Comparison of ENCODE assay signal across 19 cellular contexts in genomic region chr22:19052941-19053551, GRCh38.
A peak's percentile ranks its signal among the peaks of the same experiment; 100 is the strongest.
DNase-seq lines count a peak whose midpoint lies in the region; ATAC-seq, FAIRE-seq and TF ChIP-seq lines count a peak whose summit lies in the region.
"Had no signal": no experiment of that assay in that cellular context is flagged by ENCODE, and none has a peak within 500 bp of the region (broad histone marks: within the 10 kb centered on the region; RNA-seq: fewer than 3 reads in every experiment).

No MANE protein-coding gene starts in this region.

- no peaks in the 10 kb centered on the region for H3K27me3 Mint-ChIP-seq in CD4-positive, alpha-beta memory T cell
- H3K27me3 Mint-ChIP-seq in activated CD8-positive, alpha-beta T cell treated with anti-CD3 and anti-CD28 coated beads, Interleukin-2, amount 10 ng/mL, durations not matched to agents 7 days and 5 days (ENCODE audit: low read depth) = no peaks in the 10 kb centered on the region

- H3K4me3 ChIP-seq in CD4-positive, alpha-beta memory T cell (ENCODE audit: low read length in 2 of 2) = no peak overlapping the region
- no peak overlapping the region for H3K4me3 ChIP-seq in bronchial epithelial cell (ENCODE audit: low read depth, low read length)
- H3K4me3 ChIP-seq: BLaER1 treated with 17β-estradiol and CSF1 and Interleukin-3, amounts not matched to agents 10 nM and 100 nM; HAP-1; PC-9 had no signal

- no peak for TF ChIP-seq CTCF in bronchial epithelial cell (IDR thresholded peaks at IDR 0.05; ENCODE audit: insufficient read depth, low read length, severe bottlenecking)

- peaks cover 31 to 85% of the 10 kb centered on the region in 2 donors for H3K36me3 Mint-ChIP-seq in CD4-positive, alpha-beta memory T cell
- peaks cover 35% of the 10 kb centered on the region for H3K36me3 Mint-ChIP-seq in activated CD8-positive, alpha-beta T cell treated with anti-CD3 and anti-CD28 coated beads, Interleukin-2, amount 10 ng/mL, durations not matched to agents 7 days and 5 days (ENCODE audit: low read depth)

- FAIRE-seq in bronchial epithelial cell (lab: Jason Lieb, UNC) = peak; percentile 82

- no peaks in the 10 kb centered on the region for H3K9me3 ChIP-seq in CD4-positive, alpha-beta memory T cell (ENCODE audit: control insufficient read depth in 1 of 2, low read length in 2 of 2)
- H3K9me3 ChIP-seq: BLaER1 treated with 17β-estradiol and CSF1 and Interleukin-3, amounts not matched to agents 10 nM and 100 nM; HAP-1 had no signal

- intact Hi-C loops in CD4-positive, alpha-beta memory T cell (cut with micrococcal nuclease) = no loop called here
- intact Hi-C loops in sciatic nerve (cut with DNase I) = no loop called here

- CTCF ChIA-PET in CD4-positive, alpha-beta memory T cell (lab: Charles Lee; ENCODE audit: partially characterized antibody) = no interaction called here
- CTCF ChIA-PET in activated CD8-positive, alpha-beta T cell treated with anti-CD3 and anti-CD28 coated beads, Interleukin-2, amount 10 ng/mL, durations not matched to agents 7 days and 5 days (lab: Charles Lee) = no interaction called here

- no peak overlapping the region for H3K27ac ChIP-seq in CD4-positive, alpha-beta memory T cell (ENCODE audit: low read depth, low read length)
- H3K27ac ChIP-seq: BLaER1 treated with 17β-estradiol and CSF1 and Interleukin-3, amounts not matched to agents 10 nM and 100 nM; PC-9 had no signal

- H3K27ac Mint-ChIP-seq in CD4-positive, alpha-beta memory T cell = peak overlapping the region in 4 of 7 donors; percentile 9 to 59 (median 28)
- H3K27ac Mint-ChIP-seq in activated CD8-positive, alpha-beta T cell treated with anti-CD3 and anti-CD28 coated beads, Interleukin-2, amount 10 ng/mL, durations not matched to agents 7 days and 5 days = no peak overlapping the region

- H3K27me3 ChIP-seq in CD4-positive, alpha-beta memory T cell (ENCODE audit: insufficient read depth, low read length) = no peaks in the 10 kb centered on the region
- H3K27me3 ChIP-seq in bronchial epithelial cell (ENCODE audit: control insufficient read depth, insufficient read depth, low read length) = no peaks in the 10 kb centered on the region
- H3K27me3 ChIP-seq: BLaER1 treated with 17β-estradiol and CSF1 and Interleukin-3, amounts not matched to agents 10 nM and 100 nM had no signal

- H3K36me3 ChIP-seq in CD4-positive, alpha-beta memory T cell (ENCODE audit: insufficient read depth, low read length) = peaks cover 51% of the 10 kb centered on the region
- H3K36me3 ChIP-seq in bronchial epithelial cell (ENCODE audit: control insufficient read depth, insufficient read depth, low read length) = peaks cover 20% of the 10 kb centered on the region

- POLR2A ChIA-PET in CD4-positive, alpha-beta memory T cell (lab: Charles Lee; ENCODE audit: partially characterized antibody) = no interaction called here
- POLR2A ChIA-PET in activated CD8-positive, alpha-beta T cell treated with anti-CD3 and anti-CD28 coated beads, Interleukin-2, amount 10 ng/mL, durations not matched to agents 7 days and 5 days (lab: Charles Lee) = no interaction called here

- peaks cover 0 to 9% (median 5%) of the 10 kb centered on the region in 4 donors for H3K4me1 Mint-ChIP-seq in CD4-positive, alpha-beta memory T cell
- H3K4me1 Mint-ChIP-seq in activated CD8-positive, alpha-beta T cell treated with anti-CD3 and anti-CD28 coated beads, Interleukin-2, amount 10 ng/mL, durations not matched to agents 7 days and 5 days (ENCODE audit: low read depth) = no peaks in the 10 kb centered on the region

- peak; percentile 34 for DNase-seq in activated effector memory CD4-positive, alpha-beta T cell treated with anti-CD3 and anti-CD28 coated beads, Interleukin-2, amount 50 U/mL, for 16 hours
- no peak for DNase-seq in activated effector memory CD4-positive, alpha-beta T cell treated with Interleukin-2 at 50 U/mL for 16 hours
- no peak for DNase-seq in CD4-positive, alpha-beta memory T cell
- DNase-seq in bronchial epithelial cell (ENCODE audit: low read depth) = no peak
- DNase-seq in sciatic nerve (ENCODE audit: low spot score) = peak; percentile 28
- no peak for DNase-seq in NCI-H526 (lab: John Stamatoyannopoulos, UW)
- no peak for DNase-seq in activated CD8-positive, alpha-beta T cell treated with anti-CD3 and anti-CD28 coated beads, Interleukin-2, amount 10 ng/mL, durations not matched to agents 7 days and 5 days
- DNase-seq: DMS153, EL, Kasumi-1, NCI-H1105 treated with DMSO at 0.1 percent for 48 hours, NCI-H187 treated with DMSO at 0.1 percent for 48 hours, NCI-H2171, NCI-H446 treated with DMSO at 0.1 percent for 48 hours, NCI-H774, PC-9 had no signal

- ATAC-seq in sciatic nerve = no peak
- no peak for ATAC-seq in HG03159 (IDR thresholded peaks at IDR 0.05; ENCODE audit: unreplicated experiment)
- ATAC-seq in activated CD8-positive, alpha-beta T cell treated with anti-CD3 and anti-CD28 coated beads, Interleukin-2, amount 10 ng/mL, durations not matched to agents 7 days and 5 days = no peak

- no peak overlapping the region for H3K4me3 Mint-ChIP-seq in CD4-positive, alpha-beta memory T cell
- H3K4me3 Mint-ChIP-seq in activated CD8-positive, alpha-beta T cell treated with anti-CD3 and anti-CD28 coated beads, Interleukin-2, amount 10 ng/mL, durations not matched to agents 7 days and 5 days = no peak overlapping the region

- H3K4me1 ChIP-seq in CD4-positive, alpha-beta memory T cell (ENCODE audit: insufficient read depth, low read length) = no peaks in the 10 kb centered on the region
- H3K4me1 ChIP-seq: BLaER1 treated with 17β-estradiol and CSF1 and Interleukin-3, amounts not matched to agents 10 nM and 100 nM; HAP-1 had no signal

- no peaks in the 10 kb centered on the region for H3K9me3 Mint-ChIP-seq in CD4-positive, alpha-beta memory T cell
- H3K9me3 Mint-ChIP-seq in activated CD8-positive, alpha-beta T cell treated with anti-CD3 and anti-CD28 coated beads, Interleukin-2, amount 10 ng/mL, durations not matched to agents 7 days and 5 days (ENCODE audit: insufficient read depth) = no peaks in the 10 kb centered on the region

Comparison
In these comparisons a context has a peak if more than half of its experiments do, and no peak if none do; other contexts are left out.
1. DNase-seq: peak in activated effector memory CD4-positive, alpha-beta T cell treated with anti-CD3 and anti-CD28 coated beads, Interleukin-2, amount 50 U/mL, for 16 hours (single experiment) and sciatic nerve (single experiment); none in activated effector memory CD4-positive, alpha-beta T cell treated with Interleukin-2 at 50 U/mL for 16 hours (single experiment), CD4-positive, alpha-beta memory T cell (0 of 5), bronchial epithelial cell (single experiment), NCI-H526 (0 of 2) and activated CD8-positive, alpha-beta T cell treated with anti-CD3 and anti-CD28 coated beads, Interleukin-2, amount 10 ng/mL, durations not matched to agents 7 days and 5 days (single experiment).